18 cellular contexts compared by ENCODE assay signal in genomic region chr2:41647468-41648042, GRCh38.
A peak's percentile ranks its signal among the peaks of the same experiment; 100 is the strongest.
DNase-seq lines count a peak whose midpoint lies in the region; ATAC-seq, FAIRE-seq and TF ChIP-seq lines count a peak whose summit lies in the region.
"Had no signal": no experiment of that assay in that cellular context is flagged by ENCODE, and none has a peak within 500 bp of the region (broad histone marks: within the 10 kb centered on the region; RNA-seq: fewer than 3 reads in every experiment).

No MANE protein-coding gene starts in this region.

- no peaks in the 10 kb centered on the region for H3K36me3 ChIP-seq in tibial artery
- H3K36me3 ChIP-seq in SJCRH30, result no peaks in the 10 kb centered on the region
- no peaks in the 10 kb centered on the region for H3K36me3 ChIP-seq in pancreas
- H3K36me3 ChIP-seq: MG63, Peyer's patch had no signal

- peaks cover 0 to 17% (median 2%) of the 10 kb centered on the region in 4 donors for H3K4me1 ChIP-seq in tibial artery
- no peaks in the 10 kb centered on the region for H3K4me1 ChIP-seq in SJCRH30
- no peaks in the 10 kb centered on the region for H3K4me1 ChIP-seq in pancreas
- H3K4me1 ChIP-seq: Peyer's patch had no signal

- DNase-seq in cardiac fibroblast (ENCODE audit: low read depth in 2 of 2), result peak; percentile 42 to 49
- DNase-seq in putamen (ENCODE audit: low spot score), result peak; percentile 11
- DNase-seq in tibial artery, result no peak
- DNase-seq in activated naive CD4-positive, alpha-beta T cell (lab: John Stamatoyannopoulos, UW), result no peak
- no peak for DNase-seq in SJCRH30
- DNase-seq in pancreas, result no peak
- DNase-seq: ACHN, AML-193, DMS79, HCEC 1CT, Kasumi-1, MG63, NCI-H1048, NCI-H1436, NCI-H1930, Peyer's patch had no signal

- intact Hi-C loops in tibial artery (cut with DNase I; ENCODE audit: low total_unique reads) (no loop called here), pancreas (cut with DNase I) (no loop called here)

- H3K4me3 ChIP-seq in cardiac fibroblast (replicated peaks in 1 of 2; ENCODE audit: low read depth in 2 of 2, low read length in 2 of 2) (no peak overlapping the region), tibial artery (no peak overlapping the region), SJCRH30 (no peak overlapping the region), pancreas (no peak overlapping the region)
- H3K4me3 ChIP-seq: GM23338, MG63, Peyer's patch had no signal

- H3K9me3 ChIP-seq in tibial artery (no peaks in the 10 kb centered on the region), SJCRH30 (replicated peaks) (no peaks in the 10 kb centered on the region), pancreas (no peaks in the 10 kb centered on the region)
- H3K9me3 ChIP-seq: MG63, Peyer's patch had no signal

- no peak for ATAC-seq in pancreas
- ATAC-seq: GM23338 had no signal

- no peak for TF ChIP-seq CTCF in cardiac fibroblast (IDR thresholded peaks at IDR 0.05; ENCODE audit: low read depth, low read length)
- TF ChIP-seq CTCF in tibial artery (IDR thresholded peaks at IDR 0.05), result no peak
- TF ChIP-seq CTCF in pancreas (IDR thresholded peaks at IDR 0.05), result no peak

- FAIRE-seq in pancreas (lab: Jason Lieb, UNC), result no peak

- WGBS in pancreas, 2 donors, result 57 to 88% methylated on average over 1 of the region's 1 CpG

- H3K27ac ChIP-seq in angular gyrus (ENCODE audit: low read depth, low read length) (peak overlapping the region; percentile 30), tibial artery (peak overlapping the region; percentile 66 to 67), SJCRH30 (no peak overlapping the region), pancreas (no peak overlapping the region)
- H3K27ac ChIP-seq: Peyer's patch had no signal

- H3K27me3 ChIP-seq in tibial artery, result no peaks in the 10 kb centered on the region
- H3K27me3 ChIP-seq in SJCRH30, result no peaks in the 10 kb centered on the region
- no peaks in the 10 kb centered on the region for H3K27me3 ChIP-seq in pancreas
- H3K27me3 ChIP-seq: MG63, Peyer's patch had no signal

Comparison
In these comparisons a context has a peak if more than half of its experiments do, and no peak if none do; other contexts are left out.
1. H3K27ac ChIP-seq: peak in angular gyrus (single experiment) and tibial artery (2 of 2); none in SJCRH30 (single experiment) and pancreas (0 of 4).
2. DNase-seq: peak in cardiac fibroblast (2 of 2) and putamen (single experiment); none in tibial artery (0 of 2), activated naive CD4-positive, alpha-beta T cell (0 of 4), SJCRH30 (0 of 2) and pancreas (0 of 6).